ENCODE assay signal across 12 cellular contexts in the genomic region with DNA sequence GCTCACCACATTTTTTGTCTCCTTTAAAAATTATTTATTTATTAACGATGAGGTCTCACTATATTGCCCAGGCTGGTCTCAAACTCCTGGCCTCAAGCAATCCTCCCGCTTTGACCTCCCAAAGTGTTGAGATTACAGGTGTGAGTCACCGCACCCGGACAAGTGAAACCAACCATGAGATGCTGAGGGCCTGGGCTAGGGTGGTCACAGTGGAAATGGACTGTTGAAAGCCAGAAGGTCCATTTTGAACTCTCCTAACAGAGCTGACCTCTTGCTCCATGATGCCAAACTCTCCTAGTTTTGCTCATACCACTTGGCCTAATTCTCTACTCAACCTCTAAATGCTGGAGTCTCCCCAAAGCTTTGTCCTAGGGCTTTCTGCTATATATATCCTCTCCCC.
DNase-seq lines count a peak whose midpoint lies in the region; ATAC-seq and TF ChIP-seq lines count a peak whose summit lies in the region.
"Had no signal": no experiment of that assay in that cellular context is flagged by ENCODE, and none has a peak within 500 bp of the region (broad histone marks: within the 10 kb centered on the region; RNA-seq: fewer than 3 reads in every experiment).

No MANE protein-coding gene starts in this region.

- no peak for DNase-seq in activated T-cell treated with anti-CD3 and anti-CD28 coated beads, Interleukin-2, amount 50 U/mL, for 72 hours
- DNase-seq in activated T-cell treated with anti-CD3 and anti-CD28 coated beads for 4 hours = no peak
- no peak for DNase-seq in colonic mucosa
- no peak for DNase-seq in stimulated activated naive CD4-positive, alpha-beta T cell (lab: John Stamatoyannopoulos, UW)
- no peak for DNase-seq in G401 (ENCODE audit: low spot score)
- DNase-seq in NCI-H128 (lab: John Stamatoyannopoulos, UW; ENCODE audit: unreplicated experiment) = no peak
- DNase-seq: brain microvascular endothelial cell, left lung, NCI-H146, PC-9 had no signal

- peak overlapping the region; percentile 31 for H3K27ac Mint-ChIP-seq in activated T-cell treated with anti-CD3 and anti-CD28 coated beads, Interleukin-2, amount 50 U/mL, for 72 hours

- peaks cover 5% of the 10 kb centered on the region for H3K4me1 ChIP-seq in colonic mucosa
- peaks cover 38% of the 10 kb centered on the region for H3K4me1 ChIP-seq in stomach smooth muscle (ENCODE audit: control insufficient read depth, insufficient read depth, low read length)

- no peak for ATAC-seq in activated T-cell treated with anti-CD3 and anti-CD28 coated beads, Interleukin-2, amount 50 U/mL, for 72 hours (replicated peaks in 1 of 2)
- peak; percentile 6 for ATAC-seq in HG03571 (IDR thresholded peaks at IDR 0.05; ENCODE audit: unreplicated experiment)
- ATAC-seq: left lung had no signal

- H3K9ac ChIP-seq in colonic mucosa (ENCODE audit: low read depth in 2 of 2, low read length in 2 of 2) (no peak overlapping the region), stomach smooth muscle (ENCODE audit: low read length in 2 of 2) (no peak overlapping the region)

- H3K36me3 ChIP-seq in colonic mucosa (no peaks in the 10 kb centered on the region), stomach smooth muscle (ENCODE audit: control insufficient read depth in 2 of 2, insufficient read depth in 2 of 2, low read length in 2 of 2) (no peaks in the 10 kb centered on the region)
- H3K36me3 ChIP-seq: brain microvascular endothelial cell, left lung had no signal

- TF ChIP-seq CTCF in colonic mucosa (IDR thresholded peaks at IDR 0.05) = no peak

- peaks cover 0 to 9% of the 10 kb centered on the region in 2 donors for H3K36me3 Mint-ChIP-seq in activated T-cell treated with anti-CD3 and anti-CD28 coated beads, Interleukin-2, amount 50 U/mL, for 72 hours (ENCODE audit: insufficient read depth in 2 of 2)

- no peaks in the 10 kb centered on the region for H3K27me3 Mint-ChIP-seq in activated T-cell treated with anti-CD3 and anti-CD28 coated beads, Interleukin-2, amount 50 U/mL, for 72 hours (ENCODE audit: low read depth)

- no peaks in the 10 kb centered on the region for H3K9me3 Mint-ChIP-seq in activated T-cell treated with anti-CD3 and anti-CD28 coated beads, Interleukin-2, amount 50 U/mL, for 72 hours

- peaks cover 76% of the 10 kb centered on the region for H3K4me1 Mint-ChIP-seq in activated T-cell treated with anti-CD3 and anti-CD28 coated beads, Interleukin-2, amount 50 U/mL, for 72 hours (ENCODE audit: low read depth)

- intact Hi-C loops in colonic mucosa (cut with DNase I) = no loop called here

- in situ Hi-C loops in G401 (cut with HindIII; ENCODE audit: low sequenced_read_pairs) = no loop called here

- H3K9me3 ChIP-seq in colonic mucosa = no peaks in the 10 kb centered on the region
- H3K9me3 ChIP-seq in stomach smooth muscle (ENCODE audit: control insufficient read depth in 2 of 2, low read length in 2 of 2) = no peaks in the 10 kb centered on the region
- H3K9me3 ChIP-seq: left lung had no signal

- H3K4me3 ChIP-seq in colonic mucosa (no peak overlapping the region), stomach smooth muscle (ENCODE audit: low read length in 2 of 2) (no peak overlapping the region)
- H3K4me3 ChIP-seq: left lung, PC-9 had no signal

- no peaks in the 10 kb centered on the region for H3K27me3 ChIP-seq in colonic mucosa
- no peaks in the 10 kb centered on the region for H3K27me3 ChIP-seq in stomach smooth muscle (ENCODE audit: control insufficient read depth in 1 of 2, insufficient read depth in 2 of 2, low read length in 2 of 2)
- H3K27me3 ChIP-seq: brain microvascular endothelial cell, left lung had no signal

- H3K4me3 Mint-ChIP-seq in activated T-cell treated with anti-CD3 and anti-CD28 coated beads, Interleukin-2, amount 50 U/mL, for 72 hours = peak overlapping the region; percentile 11 to 45

- H3K27ac ChIP-seq in colonic mucosa (peak overlapping the region; percentile 50), stomach smooth muscle (ENCODE audit: low read length) (peak overlapping the region; percentile 56)
- H3K27ac ChIP-seq: brain microvascular endothelial cell, PC-9 had no signal
